8 cellular contexts compared by ENCODE assay signal in the genomic region with DNA sequence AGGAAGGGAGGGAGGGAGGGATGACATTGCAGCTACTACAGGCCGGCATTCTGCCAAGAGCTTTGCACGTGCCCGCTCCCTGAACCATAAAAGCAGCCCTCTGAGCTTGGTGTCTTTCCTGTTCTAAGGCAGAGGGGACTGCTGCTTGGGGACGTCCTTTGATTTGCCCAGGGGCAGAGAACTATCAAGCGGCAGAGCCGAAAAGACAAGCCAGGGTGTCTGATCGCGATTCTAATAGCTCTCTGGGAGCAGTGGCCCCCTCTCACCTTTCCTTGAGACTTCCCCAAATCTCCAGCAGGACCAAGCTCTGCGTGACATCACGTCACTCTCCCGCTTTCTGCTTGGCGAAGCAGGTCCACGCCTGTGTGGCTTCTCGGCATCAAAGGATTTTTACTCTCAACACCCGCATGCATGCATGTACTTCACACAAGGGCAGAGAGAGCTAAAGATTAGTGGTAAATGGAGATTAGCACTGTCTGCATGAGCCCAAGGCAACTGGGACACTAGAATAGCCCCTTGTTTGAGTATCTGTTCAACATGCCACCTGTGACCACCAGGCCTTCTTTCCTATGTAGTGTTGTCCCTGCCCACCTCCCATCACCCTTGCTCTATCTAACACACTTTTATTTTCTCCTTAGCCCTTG.
DNase-seq lines count a peak whose midpoint lies in the region; ATAC-seq and TF ChIP-seq lines count a peak whose summit lies in the region.
"Had no signal": no experiment of that assay in that cellular context is flagged by ENCODE, and none has a peak within 500 bp of the region (broad histone marks: within the 10 kb centered on the region; RNA-seq: fewer than 3 reads in every experiment).

No MANE protein-coding gene starts in this region.

- WGBS in gastroesophageal sphincter (ENCODE audit: low coverage in 1 of 2), 2 donors, result 44 to 58% methylated on average over 12 to 15 of the region's 15 CpGs

- H3K27me3 ChIP-seq in gastroesophageal sphincter, result no peaks in the 10 kb centered on the region
- H3K27me3 ChIP-seq in stomach smooth muscle (ENCODE audit: control insufficient read depth in 1 of 2, insufficient read depth in 2 of 2, low read length in 2 of 2), result no peaks in the 10 kb centered on the region

- DNase-seq in GDM1 (lab: John Stamatoyannopoulos, UW), result peak; percentile 27
- DNase-seq in NCI-H82 treated with DMSO at 0.1 percent for 48 hours (lab: John Stamatoyannopoulos, UW; ENCODE audit: unreplicated experiment), result peak; percentile 12
- DNase-seq in NCI-H510A treated with DMSO at 0.1 percent for 48 hours (lab: John Stamatoyannopoulos, UW), result no peak
- DNase-seq in T-helper 2 cell, result no peak
- DNase-seq in medulla oblongata (ENCODE audit: extremely low spot score), result no peak

- no peak for TF ChIP-seq POLR2A in gastroesophageal sphincter (IDR thresholded peaks at IDR 0.05)

- H3K4me3 ChIP-seq in gastroesophageal sphincter, result peak overlapping the region in 1 of 2 donors; percentile 30
- H3K4me3 ChIP-seq in stomach smooth muscle (ENCODE audit: low read length in 2 of 2), result peak overlapping the region; percentile 47 to 52
- H3K4me3 ChIP-seq: lower lobe of right lung had no signal

- peak; percentile 25 for ATAC-seq in gastroesophageal sphincter
- ATAC-seq: lower lobe of right lung had no signal

- no peaks in the 10 kb centered on the region for H3K36me3 ChIP-seq in gastroesophageal sphincter
- no peaks in the 10 kb centered on the region for H3K36me3 ChIP-seq in stomach smooth muscle (ENCODE audit: control insufficient read depth in 2 of 2, insufficient read depth in 2 of 2, low read length in 2 of 2)
- H3K36me3 ChIP-seq: lower lobe of right lung had no signal

- H3K9ac ChIP-seq in stomach smooth muscle (ENCODE audit: low read length in 2 of 2), result no peak overlapping the region

- H3K27ac ChIP-seq in gastroesophageal sphincter, result peak overlapping the region; percentile 43 to 80 (median 78)
- H3K27ac ChIP-seq in stomach smooth muscle (ENCODE audit: low read length), result peak overlapping the region; percentile 78
- H3K27ac ChIP-seq: lower lobe of right lung had no signal

- H3K9me3 ChIP-seq in gastroesophageal sphincter (no peaks in the 10 kb centered on the region), stomach smooth muscle (ENCODE audit: control insufficient read depth in 2 of 2, low read length in 2 of 2) (no peaks in the 10 kb centered on the region)
- H3K9me3 ChIP-seq: lower lobe of right lung had no signal

- no peak for TF ChIP-seq EP300 in gastroesophageal sphincter (IDR thresholded peaks at IDR 0.05)

- H3K4me1 ChIP-seq in gastroesophageal sphincter (peaks cover 0 to 26% (median 11%) of the 10 kb centered on the region in 3 donors), stomach smooth muscle (ENCODE audit: control insufficient read depth, insufficient read depth, low read length) (peaks cover 19% of the 10 kb centered on the region)

- no peak for TF ChIP-seq CTCF in gastroesophageal sphincter (IDR thresholded peaks at IDR 0.05)

Comparison
In these comparisons a context has a peak if more than half of its experiments do, and no peak if none do; other contexts are left out.
1. DNase-seq: peak in GDM1 (single experiment) and NCI-H82 treated with DMSO at 0.1 percent for 48 hours (single experiment); none in NCI-H510A treated with DMSO at 0.1 percent for 48 hours (single experiment), T-helper 2 cell (0 of 5) and medulla oblongata (single experiment).